In the genomic region with DNA sequence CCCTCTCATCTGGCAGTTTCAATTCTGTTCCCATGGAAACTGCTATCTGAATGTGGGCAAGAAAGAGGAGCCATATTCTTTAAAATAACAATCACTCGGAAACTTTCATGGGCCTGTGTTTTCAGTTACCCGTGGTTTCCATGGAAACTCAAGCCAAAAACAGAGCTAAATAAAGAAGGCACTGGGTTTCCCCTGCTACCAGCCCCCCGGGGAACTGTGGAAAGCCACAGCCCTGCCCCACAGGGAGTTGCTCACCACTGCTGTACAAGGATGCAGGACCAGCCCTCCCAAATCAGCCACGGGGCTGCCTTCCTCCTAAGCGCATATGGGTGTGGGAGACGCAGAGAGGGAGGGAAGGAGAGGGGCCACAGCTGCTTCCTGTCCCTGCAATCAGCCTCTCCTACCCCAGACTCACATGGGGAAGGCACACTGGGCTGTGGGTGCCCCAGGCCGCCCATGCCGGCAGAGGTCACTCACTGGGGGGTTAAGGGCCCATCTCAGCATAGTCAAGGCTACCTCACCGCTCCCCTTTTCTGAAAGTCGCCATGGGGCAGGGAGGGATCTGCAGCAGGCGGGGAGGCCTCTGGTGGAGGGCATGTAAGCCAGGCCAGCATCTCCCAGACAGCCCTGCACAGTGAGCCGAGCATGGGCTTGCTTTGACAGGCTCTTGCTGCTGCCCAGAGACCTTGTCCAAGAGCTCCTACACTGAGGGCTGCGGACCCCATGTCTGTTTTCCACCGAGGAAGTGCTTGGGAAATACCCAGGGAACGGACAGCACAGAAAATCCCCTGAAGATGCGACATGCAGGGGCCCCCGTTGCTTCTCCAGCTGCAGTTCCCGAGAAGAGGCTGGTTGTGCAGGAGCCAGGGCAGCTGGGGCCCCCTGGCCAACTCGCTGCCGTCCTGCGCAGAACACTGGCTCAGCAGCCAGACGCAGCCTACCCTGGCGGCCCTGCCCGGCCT, we compare ENCODE assay signal across 9 cellular contexts.
DNase-seq lines count a peak whose midpoint lies in the region; ATAC-seq and TF ChIP-seq lines count a peak whose summit lies in the region.
"Had no signal": no experiment of that assay in that cellular context is flagged by ENCODE, and none has a peak within 500 bp of the region (broad histone marks: within the 10 kb centered on the region; RNA-seq: fewer than 3 reads in every experiment).

No MANE protein-coding gene starts in this region.

- no peaks in the 10 kb centered on the region for H3K36me3 ChIP-seq in Peyer's patch
- no peaks in the 10 kb centered on the region for H3K36me3 ChIP-seq in brain microvascular endothelial cell (replicated peaks)
- H3K36me3 ChIP-seq in testis (ENCODE audit: low read depth, missing control alignments), result no peaks in the 10 kb centered on the region
- H3K36me3 ChIP-seq: SJSA1 had no signal

- peaks cover 18 to 66% of the 10 kb centered on the region in 2 donors for H3K27me3 Mint-ChIP-seq in effector memory CD8-positive, alpha-beta T cell

- TF ChIP-seq CTCF in Peyer's patch (IDR thresholded peaks at IDR 0.05), result no peak
- no peak for TF ChIP-seq CTCF in brain microvascular endothelial cell (IDR thresholded peaks at IDR 0.05; ENCODE audit: low read depth, low read length, missing control alignments)
- TF ChIP-seq CTCF in testis (IDR thresholded peaks at IDR 0.05), result no peak

- H3K9me3 Mint-ChIP-seq in effector memory CD8-positive, alpha-beta T cell, result peaks cover 5 to 11% of the 10 kb centered on the region in 2 donors

- ATAC-seq in GM18870 (IDR thresholded peaks at IDR 0.05; ENCODE audit: unreplicated experiment) (peak; percentile 53), HG02870 (IDR thresholded peaks at IDR 0.05; ENCODE audit: unreplicated experiment) (peak; percentile 76)
- ATAC-seq in effector memory CD8-positive, alpha-beta T cell (replicated peaks), result no peak

- H3K4me1 ChIP-seq in Peyer's patch (no peaks in the 10 kb centered on the region), testis (no peaks in the 10 kb centered on the region)
- H3K4me1 ChIP-seq: SJSA1 had no signal

- H3K4me3 ChIP-seq in Peyer's patch (no peak overlapping the region), brain microvascular endothelial cell (ENCODE audit: low read depth, low read length) (no peak overlapping the region), testis (no peak overlapping the region)
- H3K4me3 ChIP-seq: SJSA1 had no signal

- H3K27ac ChIP-seq in Peyer's patch, result no peak overlapping the region
- no peak overlapping the region for H3K27ac ChIP-seq in brain microvascular endothelial cell
- no peak overlapping the region for H3K27ac ChIP-seq in testis
- H3K27ac ChIP-seq: SJSA1 had no signal

- H3K4me1 Mint-ChIP-seq in effector memory CD8-positive, alpha-beta T cell (ENCODE audit: low read depth in 2 of 2), result peaks cover 0 to 6% of the 10 kb centered on the region in 2 donors

- peak in 2 of 3 donors; percentile 28 to 44 for DNase-seq in Peyer's patch
- peak; percentile 67 for DNase-seq in posterior vena cava (ENCODE audit: low spot score)
- no peak for DNase-seq in brain microvascular endothelial cell
- DNase-seq in testis, result no peak
- DNase-seq in activated gamma-delta T cell (lab: John Stamatoyannopoulos, UW), result no peak
- no peak for DNase-seq in effector memory CD8-positive, alpha-beta T cell

- H3K27me3 ChIP-seq in Peyer's patch, result no peaks in the 10 kb centered on the region
- no peaks in the 10 kb centered on the region for H3K27me3 ChIP-seq in brain microvascular endothelial cell (replicated peaks)
- H3K27me3 ChIP-seq in testis, result no peaks in the 10 kb centered on the region
- H3K27me3 ChIP-seq: SJSA1 had no signal

- TF ChIP-seq POLR2A in Peyer's patch (IDR thresholded peaks at IDR 0.05) (no peak), testis (IDR thresholded peaks at IDR 0.05) (no peak)

- no peak overlapping the region for H3K4me3 Mint-ChIP-seq in effector memory CD8-positive, alpha-beta T cell

- H3K27ac Mint-ChIP-seq in effector memory CD8-positive, alpha-beta T cell, result no peak overlapping the region

- intact Hi-C loops in posterior vena cava (cut with DNase I) (no loop called here), testis (cut with DNase I; ENCODE audit: low total_unique reads) (no loop called here)

- in situ Hi-C loops in brain microvascular endothelial cell (cut with HindIII; ENCODE audit: low pct_ligation_motif_present, low sequenced_read_pairs), result no loop called here

- 37 to 41% methylated on average over 23 to 24 of the region's 24 CpGs for WGBS in testis, 2 donors

- no peaks in the 10 kb centered on the region for H3K36me3 Mint-ChIP-seq in effector memory CD8-positive, alpha-beta T cell (ENCODE audit: insufficient read depth)

- H3K9me3 ChIP-seq in Peyer's patch, result no peaks in the 10 kb centered on the region
- H3K9me3 ChIP-seq in testis, result no peaks in the 10 kb centered on the region

Comparison
In these comparisons a context has a peak if more than half of its experiments do, and no peak if none do; other contexts are left out.
1. DNase-seq: peak in Peyer's patch (2 of 3) and posterior vena cava (single experiment); none in brain microvascular endothelial cell (single experiment), testis (single experiment), activated gamma-delta T cell (single experiment) and effector memory CD8-positive, alpha-beta T cell (0 of 3).